Comparison of ENCODE assay signal across 1 cellular context in genomic region chr20:64255361-64256281, GRCh38.
TF ChIP-seq lines count a peak whose summit lies in the region.

PCMTD2 (plus strand) TSS chr20:64255748; CDS start chr20:64259966, 4,218 bp downstream.

TF ChIP-seq in HepG2, 621 proteins besides CTCF, POLR2A, EP300 and RAD21 (continued from another document and continues in another):
- TF ChIP-seq CHD4 (IDR thresholded peaks at IDR 0.05; ENCODE audit: borderline replicate concordance, low read length) = no peak
- peak; percentile 44; the same call in 1 of the 2 replicates for TF ChIP-seq ZFP36L2 (CRISPR knock-in tag; IDR thresholded peaks at IDR 0.05)
- no peak for TF ChIP-seq TMF1 (CRISPR knock-in tag; IDR thresholded peaks at IDR 0.05; ENCODE audit: low read depth)
- no peak for TF ChIP-seq ZNF652 (CRISPR knock-in tag; IDR thresholded peaks at IDR 0.05; ENCODE audit: borderline replicate concordance, low read depth)
- TF ChIP-seq ZNF256 (CRISPR knock-in tag; conservative IDR thresholded peaks at IDR 0.05) = 0 out of 2 replicates have a peak, but pooled peaks have one; percentile 51
- no peak for TF ChIP-seq ZNF33A (CRISPR knock-in tag; IDR thresholded peaks at IDR 0.05; ENCODE audit: borderline replicate concordance)
- TF ChIP-seq ZNF382 (CRISPR knock-in tag; IDR thresholded peaks at IDR 0.05; ENCODE audit: borderline replicate concordance) = no peak
- TF ChIP-seq CSRNP1 (CRISPR knock-in tag; IDR thresholded peaks at IDR 0.05) = 0 out of 2 replicates have a peak, but pooled peaks have one; percentile 68
- no peak; the same call in 1 of the 2 replicates for TF ChIP-seq AHDC1 (CRISPR knock-in tag; IDR thresholded peaks at IDR 0.05; ENCODE audit: borderline replicate concordance)
- TF ChIP-seq ZNF768 (CRISPR knock-in tag; IDR thresholded peaks at IDR 0.05) = peak; percentile 89
- TF ChIP-seq LRRFIP1 (CRISPR knock-in tag; conservative IDR thresholded peaks at IDR 0.05) = no peak
- peak; percentile 68 for TF ChIP-seq ZNF44 (CRISPR knock-in tag; IDR thresholded peaks at IDR 0.05)
- TF ChIP-seq PHB2 (IDR thresholded peaks at IDR 0.05; ENCODE audit: partially characterized antibody) = no peak
- peak; percentile 81 for TF ChIP-seq XRCC5 (optimal IDR thresholded peaks at IDR 0.05; ENCODE audit: low read length)
- peak; percentile 75 for TF ChIP-seq BCL6 (CRISPR knock-in tag; IDR thresholded peaks at IDR 0.05)
- TF ChIP-seq ZBTB21 (CRISPR knock-in tag; IDR thresholded peaks at IDR 0.05) = no peak
- no peak for TF ChIP-seq GRHL1 (CRISPR knock-in tag; conservative IDR thresholded peaks at IDR 0.05)
- TF ChIP-seq RFX3 (CRISPR knock-in tag; IDR thresholded peaks at IDR 0.05) = no peak
- TF ChIP-seq SALL2 (CRISPR knock-in tag; IDR thresholded peaks at IDR 0.05) = no peak
- TF ChIP-seq ZFP90 (CRISPR knock-in tag; IDR thresholded peaks at IDR 0.05; ENCODE audit: borderline replicate concordance) = no peak; the same call in 1 of the 2 replicates
- 0 out of 2 replicates have a peak, but pooled peaks have one; percentile 7 for TF ChIP-seq NRL (CRISPR knock-in tag; IDR thresholded peaks at IDR 0.05; ENCODE audit: borderline replicate concordance)
- TF ChIP-seq ZBTB20 (CRISPR knock-in tag; IDR thresholded peaks at IDR 0.05; ENCODE audit: borderline replicate concordance, low read depth) = peak; percentile 44
- TF ChIP-seq ZNF329 (CRISPR knock-in tag; IDR thresholded peaks at IDR 0.05; ENCODE audit: low read depth) = peak; percentile 77
- TF ChIP-seq ARID3A (IDR thresholded peaks at IDR 0.05; ENCODE audit: low read depth, low read length) = no peak
- TF ChIP-seq SOX13 (IDR thresholded peaks at IDR 0.05) = no peak; the same call in 1 of the 2 replicates
- peak in 1 of 2 experiments; percentile 33; a peak in 1 of 4 replicates for TF ChIP-seq SOX13 (CRISPR knock-in tag; conservative IDR thresholded peaks at IDR 0.05 in 1 of 2, IDR thresholded peaks at IDR 0.05 in 1 of 2)
- no peak for TF ChIP-seq ZNF335 (CRISPR knock-in tag; IDR thresholded peaks at IDR 0.05)
- TF ChIP-seq STAT5B (CRISPR knock-in tag; IDR thresholded peaks at IDR 0.05) = no peak
- TF ChIP-seq PRDM15 (CRISPR knock-in tag; IDR thresholded peaks at IDR 0.05) = no peak; the same call in 1 of the 2 replicates
- TF ChIP-seq ISX (CRISPR knock-in tag; conservative IDR thresholded peaks at IDR 0.05) = peak; percentile 3; the same call in 1 of the 2 replicates
- no peak for TF ChIP-seq ZXDC (CRISPR knock-in tag; IDR thresholded peaks at IDR 0.05)
- TF ChIP-seq GMEB2 (CRISPR knock-in tag; IDR thresholded peaks at IDR 0.05; ENCODE audit: low read depth) = no peak
- no peak for TF ChIP-seq ZNF569 (CRISPR knock-in tag; IDR thresholded peaks at IDR 0.05; ENCODE audit: borderline replicate concordance)
- TF ChIP-seq NCOA1 (CRISPR knock-in tag; IDR thresholded peaks at IDR 0.05) = peak; percentile 43; the same call in 1 of the 2 replicates
- no peak for TF ChIP-seq SIN3B (IDR thresholded peaks at IDR 0.05; ENCODE audit: low read length)
- peak; percentile 74; the same call in 1 of the 2 replicates for TF ChIP-seq ZSCAN20 (CRISPR knock-in tag; IDR thresholded peaks at IDR 0.05; ENCODE audit: borderline replicate concordance)
